Comparison of ENCODE assay signal across 23 cellular contexts in genomic region chr6:78025501-78025900, GRCh38.
DNase-seq lines count a peak whose midpoint lies in the region; ATAC-seq, FAIRE-seq and TF ChIP-seq lines count a peak whose summit lies in the region.
"Had no signal": no experiment of that assay in that cellular context is flagged by ENCODE, and none has a peak within 500 bp of the region (broad histone marks: within the 10 kb centered on the region; RNA-seq: fewer than 3 reads in every experiment).

No MANE protein-coding gene starts in this region.

- no peak overlapping the region for H3K4me3 ChIP-seq in A549
- no peak overlapping the region for H3K4me3 ChIP-seq in IMR-90 (ENCODE audit: insufficient read depth, low read depth, low read length)
- H3K4me3 ChIP-seq in H1 (ENCODE audit: extremely low read depth in 1 of 4, insufficient read depth in 2 of 4, low read depth in 3 of 4, low read length in 4 of 4): no peak overlapping the region
- H3K4me3 ChIP-seq: BLaER1, GM12878 had no signal

- dilution Hi-C loops in IMR-90 (cut with HindIII; ENCODE audit: low sequenced_read_pairs, unreplicated experiment): no loop called here

- TF ChIP-seq CTCF in A549 (IDR thresholded peaks at IDR 0.05) (no peak), IMR-90 (conservative IDR thresholded peaks at IDR 0.05; ENCODE audit: low read depth, low read length) (no peak), H1 (IDR thresholded peaks at IDR 0.05; ENCODE audit: control extremely low read depth in 1 of 3, insufficient read depth in 1 of 3, low read depth in 1 of 3, low read length in 3 of 3) (no peak)

- H3K9me3 ChIP-seq in A549: no peaks in the 10 kb centered on the region
- H3K9me3 ChIP-seq in IMR-90 (ENCODE audit: control insufficient read depth, insufficient read depth, low read length): no peaks in the 10 kb centered on the region
- no peaks in the 10 kb centered on the region for H3K9me3 ChIP-seq in H1 (ENCODE audit: insufficient read depth in 2 of 2, low read depth in 1 of 2, low read length in 1 of 2)
- H3K9me3 ChIP-seq: BE2C, BLaER1 had no signal

- H3K9ac ChIP-seq in IMR-90 (ENCODE audit: low read depth, low read length): no peak overlapping the region
- no peak overlapping the region for H3K9ac ChIP-seq in H1 (replicated peaks in 1 of 4; ENCODE audit: extremely low read depth in 1 of 4, low read depth in 3 of 4, low read length in 3 of 4)
- H3K9ac ChIP-seq: BLaER1 had no signal

- TF ChIP-seq POLR2A in A549 (IDR thresholded peaks at IDR 0.05; ENCODE audit: low read length) (no peak), IMR-90 (IDR thresholded peaks at IDR 0.05; ENCODE audit: low read depth, low read length) (no peak), H1 (IDR thresholded peaks at IDR 0.05; ENCODE audit: control extremely low read depth in 1 of 2, low read depth in 2 of 2, low read length in 2 of 2) (no peak)

- FAIRE-seq in A549 (lab: Jason Lieb, UNC) (no peak), H1 (lab: Jason Lieb, UNC) (no peak)
- FAIRE-seq: GM12878, GM12892, GM18507 had no signal

- no peak overlapping the region for H4K8ac ChIP-seq in IMR-90 (ENCODE audit: low read depth in 2 of 2, low read length in 2 of 2)
- no peak overlapping the region for H4K8ac ChIP-seq in H1 (ENCODE audit: extremely low read depth, insufficient read depth, low read length)

- H2BK15ac ChIP-seq in IMR-90 (ENCODE audit: low read depth, low read length): no peak overlapping the region
- no peak overlapping the region for H2BK15ac ChIP-seq in H1 (ENCODE audit: low read length)

- POLR2A ChIA-PET in A549 (lab: Yijun Ruan, JAX) (no interaction called here), IMR-90 (lab: Charles Lee; ENCODE audit: unreplicated experiment) (no interaction called here), H1 (lab: Charles Lee; ENCODE audit: partially characterized antibody) (no interaction called here)

- H3K27ac ChIP-seq in A549 (no peak overlapping the region), IMR-90 (ENCODE audit: insufficient read depth, low read length) (no peak overlapping the region), H1 (ENCODE audit: low read depth, low read length) (no peak overlapping the region)
- H3K27ac ChIP-seq: BLaER1 had no signal

- no peak overlapping the region for H2AK5ac ChIP-seq in IMR-90 (ENCODE audit: low read depth, low read length)
- H2AK5ac ChIP-seq in H1 (ENCODE audit: low read depth, low read length): no peak overlapping the region

- ATAC-seq in A549: no peak
- ATAC-seq in IMR-90 (ENCODE audit: low read depth): no peak
- no peak for ATAC-seq in GM21528 (IDR thresholded peaks at IDR 0.05; ENCODE audit: low FRiP score, unreplicated experiment)
- ATAC-seq: GM12878 had no signal

- CTCF ChIA-PET in A549 (lab: Yijun Ruan, JAX) (no interaction called here), IMR-90 (lab: Yijun Ruan, JAX) (no interaction called here), H1 (lab: Charles Lee; ENCODE audit: partially characterized antibody) (interaction anchor here (0.7 kb wide), 1 partner anchor 1381 kb away, joined by 3 read pairs; no protein-coding TSS in a partner anchor)

- H4K91ac ChIP-seq in IMR-90 (ENCODE audit: insufficient read depth, low read depth, low read length) (no peak overlapping the region), H1 (replicated peaks; ENCODE audit: insufficient read length, low read length) (no peak overlapping the region)

- H3K56ac ChIP-seq in IMR-90 (ENCODE audit: extremely low read depth, insufficient read depth, low read length): no peak overlapping the region
- no peak overlapping the region for H3K56ac ChIP-seq in H1 (replicated peaks; ENCODE audit: insufficient read length, low read depth, low read length)

- no peaks in the 10 kb centered on the region for H4K20me1 ChIP-seq in IMR-90 (ENCODE audit: insufficient read depth, low read length)
- no peaks in the 10 kb centered on the region for H4K20me1 ChIP-seq in H1 (replicated peaks in 1 of 2; ENCODE audit: control insufficient read depth in 1 of 2, insufficient read depth in 2 of 2, low read length in 2 of 2)
- H4K20me1 ChIP-seq: BLaER1 had no signal

- H3K27me3 ChIP-seq in IMR-90 (ENCODE audit: control insufficient read depth, insufficient read depth, low read length): no peaks in the 10 kb centered on the region
- H3K27me3 ChIP-seq in H1 (replicated peaks in 1 of 4; ENCODE audit: control insufficient read depth in 3 of 4, extremely low read depth in 1 of 4, insufficient read depth in 3 of 4, low read length in 3 of 4): no peaks in the 10 kb centered on the region
- H3K27me3 ChIP-seq: BE2C, BLaER1 had no signal

- H3K4me1 ChIP-seq in A549 (no peaks in the 10 kb centered on the region), IMR-90 (ENCODE audit: control insufficient read depth, insufficient read depth, low read length) (no peaks in the 10 kb centered on the region), H1 (replicated peaks in 1 of 4; ENCODE audit: control insufficient read depth in 3 of 4, insufficient read depth in 4 of 4, low read length in 3 of 4) (no peaks in the 10 kb centered on the region)
- H3K4me1 ChIP-seq: BE2C, BLaER1 had no signal

- intact Hi-C loops in IMR-90 (cut with micrococcal nuclease): no loop called here

- H2BK5ac ChIP-seq in IMR-90 (ENCODE audit: low read depth, low read length, poor library complexity, severe bottlenecking): no peak overlapping the region
- H2BK5ac ChIP-seq in H1 (ENCODE audit: low read depth, low read length): no peak overlapping the region

- TF ChIP-seq RAD21 in A549 (conservative IDR thresholded peaks at IDR 0.05 in 1 of 2, IDR thresholded peaks at IDR 0.05 in 1 of 2) (no peak), IMR-90 (IDR thresholded peaks at IDR 0.05; ENCODE audit: low read length) (no peak), H1 (IDR thresholded peaks at IDR 0.05 in 1 of 2, conservative IDR thresholded peaks at IDR 0.05 in 1 of 2; ENCODE audit: low read depth in 2 of 2, low read length in 2 of 2) (no peak)

- H2AK9ac ChIP-seq in IMR-90 (replicated peaks; ENCODE audit: low read depth, low read length, poor library complexity): no peak overlapping the region

- no peak overlapping the region for H2BK12ac ChIP-seq in H1 (ENCODE audit: low read depth, low read length)

- H3K4ac ChIP-seq in IMR-90 (ENCODE audit: low read depth, low read length) (no peak overlapping the region), H1 (replicated peaks; ENCODE audit: insufficient read length, low read depth, low read length) (no peak overlapping the region)

- H3K79me2 ChIP-seq in H1 (ENCODE audit: control insufficient read depth in 1 of 2, insufficient read depth in 2 of 2, low read length in 2 of 2): no peaks in the 10 kb centered on the region

- no peak overlapping the region for H2AFZ ChIP-seq in IMR-90 (replicated peaks; ENCODE audit: low read length, poor library complexity)
- H2AFZ ChIP-seq in H1 (ENCODE audit: low read length): no peak overlapping the region

- H4K5ac ChIP-seq in IMR-90 (ENCODE audit: low read depth, low read length): no peak overlapping the region
- H4K5ac ChIP-seq in H1 (ENCODE audit: insufficient read length, low read depth, low read length): no peak overlapping the region

- H3K4me2 ChIP-seq in A549 (no peak overlapping the region), IMR-90 (ENCODE audit: low read depth, low read length) (no peak overlapping the region), H1 (ENCODE audit: insufficient read depth in 1 of 2, low read depth in 2 of 2, low read length in 2 of 2) (no peak overlapping the region)
- H3K4me2 ChIP-seq: BLaER1 had no signal

- H3K9me1 ChIP-seq in IMR-90 (ENCODE audit: insufficient read depth, low read length): no peaks in the 10 kb centered on the region

- H3K23me2 ChIP-seq in H1 (ENCODE audit: low read depth, low read length): no peaks in the 10 kb centered on the region

- H3K14ac ChIP-seq in IMR-90 (replicated peaks; ENCODE audit: low read depth, low read length): no peak overlapping the region
- no peak overlapping the region for H3K14ac ChIP-seq in H1 (ENCODE audit: insufficient read length)

- H3K18ac ChIP-seq in IMR-90 (ENCODE audit: low read depth, low read length) (no peak overlapping the region), H1 (ENCODE audit: extremely low read depth, low read length) (no peak overlapping the region)

- in situ Hi-C loops in IMR-90 (cut with MboI; ENCODE audit: low sequenced_read_pairs): no loop called here

- H3K79me1 ChIP-seq in IMR-90 (ENCODE audit: low read depth in 1 of 2, low read length in 2 of 2) (no peaks in the 10 kb centered on the region), H1 (ENCODE audit: low read depth, low read length) (no peaks in the 10 kb centered on the region)

- H2BK20ac ChIP-seq in IMR-90 (ENCODE audit: low read depth, low read length): no peak overlapping the region
- no peak overlapping the region for H2BK20ac ChIP-seq in H1 (ENCODE audit: low read length)

- BruUV-seq in IMR-90 (replicated peaks; lab: Mats Ljungman, UMichigan): no TSS peak

- H3K36me3 ChIP-seq in IMR-90 (ENCODE audit: control insufficient read depth, insufficient read depth, low read length): no peaks in the 10 kb centered on the region
- no peaks in the 10 kb centered on the region for H3K36me3 ChIP-seq in H1 (ENCODE audit: control insufficient read depth in 2 of 4, insufficient read depth in 4 of 4, low read length in 3 of 4)
- H3K36me3 ChIP-seq: BE2C, BLaER1 had no signal

- H3K23ac ChIP-seq in IMR-90 (ENCODE audit: low read depth, low read length) (no peak overlapping the region), H1 (ENCODE audit: insufficient read length) (no peak overlapping the region)

- DNase-seq in A549 (ENCODE audit: low read depth in 1 of 2, low spot score in 1 of 2): no peak
- DNase-seq in IMR-90: no peak
- no peak for DNase-seq in H1 (ENCODE audit: low read depth in 1 of 2, low spot score in 2 of 2)
- no peak for DNase-seq in 8988T
- DNase-seq: ACHN; BE2C; C1 segment of cervical spinal cord; CD4-positive, alpha-beta memory T cell; CD4-positive, CD25-positive, alpha-beta regulatory T cell; CD8-positive, alpha-beta memory T cell; COR-L47; DMS 273 treated with DMSO at 0.1 percent for 48 hours; DMS153; DMS53; DMS79; DND-41; EL; GDM1 had no signal

- H2BK120ac ChIP-seq in IMR-90 (ENCODE audit: low read depth, low read length) (no peak overlapping the region), H1 (replicated peaks; ENCODE audit: low read depth, low read length) (no peak overlapping the region)

- no peak for TF ChIP-seq EP300 in A549 (IDR thresholded peaks at IDR 0.05)
- no peak for TF ChIP-seq EP300 in H1 (IDR thresholded peaks at IDR 0.05; ENCODE audit: borderline replicate concordance in 1 of 2, low read depth in 2 of 2, low read length in 2 of 2)

TF ChIP-seq in A549, 52 proteins besides CTCF, POLR2A, EP300 and RAD21 (continues in another document):
- no peak for TF ChIP-seq TP53 (CRISPR knock-in tag; IDR thresholded peaks at IDR 0.05)
- TF ChIP-seq MAFK (IDR thresholded peaks at IDR 0.05; ENCODE audit: partially characterized antibody): peak; percentile 33

TF ChIP-seq in IMR-90, 13 proteins besides CTCF, POLR2A, EP300 and RAD21:
- no peak for TF ChIP-seq RCOR1 (IDR thresholded peaks at IDR 0.05; ENCODE audit: insufficient replicate concordance, low read length)
- TF ChIP-seq MAFK (IDR thresholded peaks at IDR 0.05; ENCODE audit: low read depth, low read length): peak; percentile 85

TF ChIP-seq in H1, 55 proteins besides CTCF, POLR2A, EP300 and RAD21 (continues in another document):
- TF ChIP-seq SIRT6 (IDR thresholded peaks at IDR 0.05; ENCODE audit: low read length) (no peak), SP2 (IDR thresholded peaks at IDR 0.05; ENCODE audit: low read length) (no peak), CEBPB (IDR thresholded peaks at IDR 0.05; ENCODE audit: low read depth, low read length) (no peak), RXRA (IDR thresholded peaks at IDR 0.05; ENCODE audit: insufficient read depth, low read depth, low read length) (no peak)

Comparison
In these comparisons a context has a peak if more than half of its experiments do, and no peak if none do; other contexts are left out.
1. Of the 18 proteins assayed by ChIP-seq in both H1 and A549: peak only in H1: none; only in A549: none; in both: MAFK; in neither: 17.